In genomic region chr13:50744261-50744660, GRCh38 we compare ENCODE assay signal across 31 cellular contexts.
"Had no signal": no experiment of that assay in that cellular context is flagged by ENCODE, and none has a peak within 500 bp of the region (broad histone marks: within the 10 kb centered on the region; RNA-seq: fewer than 3 reads in every experiment).

No MANE protein-coding gene starts in this region.

- H3K27me3 ChIP-seq: adrenal gland, body of pancreas, colonic mucosa, esophagus muscularis mucosa, foreskin keratinocyte, gastrocnemius medialis had no signal

- H3K4me3 Mint-ChIP-seq: activated CD4-positive, alpha-beta memory T cell treated with anti-CD3 and anti-CD28 coated beads for 36 hours; activated CD4-positive, alpha-beta T cell treated with anti-CD3 and anti-CD28 coated beads for 36 hours; activated CD4-positive, alpha-beta T cell treated with anti-CD3 and anti-CD28 coated beads, Interleukin-2, amount 10 ng/mL, durations not matched to agents 24 days and 14 days; activated CD8-positive, alpha-beta memory T cell treated with anti-CD3 and anti-CD28 coated beads, Interleukin-2, amount 10 ng/mL, durations not matched to agents 7 days and 5 days; activated CD8-positive, alpha-beta T cell treated with anti-CD3 and anti-CD28 coated beads, Interleukin-2, amount 10 ng/mL, durations not matched to agents 7 days and 5 days; activated naive CD4-positive, alpha-beta T cell treated with anti-CD3 and anti-CD28 coated beads for 36 hours; activated naive CD4-positive, alpha-beta T cell treated with anti-CD3 and anti-CD28 coated beads, Interleukin-2, amount 50 U/mL, for 24 hours; activated naive CD8-positive, alpha-beta T cell treated with anti-CD3 and anti-CD28 coated beads for 36 hours; activated naive CD8-positive, alpha-beta T cell treated with anti-CD3 and anti-CD28 coated beads, Interleukin-2, amount 50 U/mL, for 24 hours; activated T-helper 1 cell treated with anti-CD3 and anti-CD28 coated beads, Interleukin-12 subunit alpha, Interleukin-12 subunit beta, Interleukin-2, Interleukin-4 antibody, amounts not matched to agents 30 ng/mL and 10 ng/mL and 1 ng/mL, durations not matched to agents 14 hours and 24 hours and 36 hours; endodermal cell had no signal

- H3K27ac Mint-ChIP-seq: activated CD4-positive, alpha-beta memory T cell treated with anti-CD3 and anti-CD28 coated beads for 36 hours; activated CD4-positive, alpha-beta T cell treated with anti-CD3 and anti-CD28 coated beads for 36 hours; activated CD4-positive, alpha-beta T cell treated with anti-CD3 and anti-CD28 coated beads, Interleukin-2, amount 10 ng/mL, durations not matched to agents 24 days and 14 days; activated CD8-positive, alpha-beta memory T cell treated with anti-CD3 and anti-CD28 coated beads, Interleukin-2, amount 10 ng/mL, durations not matched to agents 7 days and 5 days; activated CD8-positive, alpha-beta T cell treated with anti-CD3 and anti-CD28 coated beads, Interleukin-2, amount 10 ng/mL, durations not matched to agents 7 days and 5 days; activated naive CD4-positive, alpha-beta T cell treated with anti-CD3 and anti-CD28 coated beads for 36 hours; activated naive CD4-positive, alpha-beta T cell treated with anti-CD3 and anti-CD28 coated beads, Interleukin-2, amount 50 U/mL, for 24 hours; activated naive CD8-positive, alpha-beta T cell treated with anti-CD3 and anti-CD28 coated beads for 36 hours; activated naive CD8-positive, alpha-beta T cell treated with anti-CD3 and anti-CD28 coated beads, Interleukin-2, amount 50 U/mL, for 24 hours; activated T-helper 1 cell treated with anti-CD3 and anti-CD28 coated beads, Interleukin-12 subunit alpha, Interleukin-12 subunit beta, Interleukin-2, Interleukin-4 antibody, amounts not matched to agents 30 ng/mL and 10 ng/mL and 1 ng/mL, durations not matched to agents 14 hours and 24 hours and 36 hours; activated T-helper 2 cell treated with anti-CD3 and anti-CD28 coated beads, Interferon-gamma antibody, Interleukin-2, Interleukin-4, amounts not matched to agents 10 μg/mL and 5 μg/mL and 100 μg/mL, durations not matched to agents 14 hours and 24 hours and 36 hours; endodermal cell had no signal

- DNase-seq: activated CD4-positive, alpha-beta memory T cell treated with anti-CD3 and anti-CD28 coated beads for 36 hours; activated CD4-positive, alpha-beta T cell treated with anti-CD3 and anti-CD28 coated beads for 36 hours; activated CD4-positive, alpha-beta T cell treated with anti-CD3 and anti-CD28 coated beads, Interleukin-2, amount 10 ng/mL, durations not matched to agents 24 days and 14 days; activated CD4-positive, CD25-positive, alpha-beta regulatory T cell; activated CD4-positive, CD25-positive, alpha-beta regulatory T cell treated with anti-CD3 and anti-CD28 coated beads, Interleukin-2, amount 50 U/mL, for 72 hours; activated CD8-positive, alpha-beta memory T cell treated with anti-CD3 and anti-CD28 coated beads, Interleukin-2, amount 10 ng/mL, durations not matched to agents 7 days and 5 days; activated CD8-positive, alpha-beta memory T cell treated with anti-CD3 and anti-CD28 coated beads, Interleukin-2, amount 50 U/mL, for 4 hours; activated CD8-positive, alpha-beta T cell treated with anti-CD3 and anti-CD28 coated beads, Interleukin-2, amount 10 ng/mL, durations not matched to agents 7 days and 5 days; activated effector memory CD4-positive, alpha-beta T cell treated with anti-CD3 and anti-CD28 coated beads, Interleukin-2, amount 50 U/mL, for 16 hours; activated naive CD4-positive, alpha-beta T cell treated with anti-CD3 and anti-CD28 coated beads for 36 hours; activated naive CD8-positive, alpha-beta T cell treated with anti-CD3 and anti-CD28 coated beads for 36 hours; activated naive CD8-positive, alpha-beta T cell treated with anti-CD3 and anti-CD28 coated beads, Interleukin-2, amount 50 U/mL, for 24 hours; activated T-cell treated with anti-CD3 and anti-CD28 coated beads, Interleukin-2, amount 50 U/mL, for 1 hour; activated T-cell treated with anti-CD3 and anti-CD28 coated beads, Interleukin-2, amount 50 U/mL, for 48 hours; adrenal gland; amygdala; aorta; body of pancreas; caudate nucleus; colonic mucosa; effector CD8-positive, alpha-beta T cell; endodermal cell; erythroblast; foreskin keratinocyte; gastrocnemius medialis; glutamatergic neuron; T-helper 2 cell had no signal

- H3K4me1 Mint-ChIP-seq: activated CD4-positive, alpha-beta T cell treated with anti-CD3 and anti-CD28 coated beads, Interleukin-2, amount 10 ng/mL, durations not matched to agents 24 days and 14 days; activated naive CD4-positive, alpha-beta T cell treated with anti-CD3 and anti-CD28 coated beads, Interleukin-2, amount 50 U/mL, for 24 hours had no signal

- H3K4me1 ChIP-seq: adrenal gland, body of pancreas, colonic mucosa, esophagus muscularis mucosa, foreskin keratinocyte, gastrocnemius medialis had no signal

- H3K36me3 Mint-ChIP-seq: activated CD4-positive, alpha-beta memory T cell treated with anti-CD3 and anti-CD28 coated beads for 36 hours; activated naive CD4-positive, alpha-beta T cell treated with anti-CD3 and anti-CD28 coated beads, Interleukin-2, amount 50 U/mL, for 24 hours; activated naive CD8-positive, alpha-beta T cell treated with anti-CD3 and anti-CD28 coated beads for 36 hours had no signal

- H3K9me3 ChIP-seq: adrenal gland, body of pancreas, colonic mucosa, esophagus muscularis mucosa, gastrocnemius medialis had no signal

- ATAC-seq: activated CD4-positive, alpha-beta T cell treated with anti-CD3 and anti-CD28 coated beads for 36 hours; activated CD8-positive, alpha-beta memory T cell treated with anti-CD3 and anti-CD28 coated beads, Interleukin-2, amount 10 ng/mL, durations not matched to agents 7 days and 5 days; activated CD8-positive, alpha-beta T cell treated with anti-CD3 and anti-CD28 coated beads, Interleukin-2, amount 10 ng/mL, durations not matched to agents 7 days and 5 days; activated naive CD8-positive, alpha-beta T cell treated with anti-CD3 and anti-CD28 coated beads, Interleukin-2, amount 50 U/mL, for 24 hours; body of pancreas; foreskin keratinocyte; gastrocnemius medialis had no signal

- H3K4me3 ChIP-seq: adrenal gland, body of pancreas, colonic mucosa, esophagus muscularis mucosa, gastrocnemius medialis had no signal

- H3K9me3 Mint-ChIP-seq: activated CD4-positive, alpha-beta T cell treated with anti-CD3 and anti-CD28 coated beads, Interleukin-2, amount 10 ng/mL, durations not matched to agents 24 days and 14 days; activated naive CD4-positive, alpha-beta T cell treated with anti-CD3 and anti-CD28 coated beads for 36 hours; activated naive CD4-positive, alpha-beta T cell treated with anti-CD3 and anti-CD28 coated beads, Interleukin-2, amount 50 U/mL, for 24 hours; activated naive CD8-positive, alpha-beta T cell treated with anti-CD3 and anti-CD28 coated beads, Interleukin-2, amount 50 U/mL, for 24 hours; activated T-helper 2 cell treated with anti-CD3 and anti-CD28 coated beads, Interferon-gamma antibody, Interleukin-2, Interleukin-4, amounts not matched to agents 10 μg/mL and 5 μg/mL and 100 μg/mL, durations not matched to agents 14 hours and 24 hours and 36 hours; endodermal cell had no signal

- H3K27ac ChIP-seq: adrenal gland, body of pancreas, colonic mucosa, esophagus muscularis mucosa, foreskin keratinocyte, gastrocnemius medialis had no signal

- H3K27me3 Mint-ChIP-seq: activated CD4-positive, alpha-beta memory T cell treated with anti-CD3 and anti-CD28 coated beads for 36 hours; activated CD4-positive, alpha-beta T cell treated with anti-CD3 and anti-CD28 coated beads for 36 hours; activated naive CD4-positive, alpha-beta T cell treated with anti-CD3 and anti-CD28 coated beads, Interleukin-2, amount 50 U/mL, for 24 hours; activated naive CD8-positive, alpha-beta T cell treated with anti-CD3 and anti-CD28 coated beads for 36 hours; activated naive CD8-positive, alpha-beta T cell treated with anti-CD3 and anti-CD28 coated beads, Interleukin-2, amount 50 U/mL, for 24 hours had no signal

- H3K36me3 ChIP-seq: adrenal gland, colonic mucosa, esophagus muscularis mucosa, gastrocnemius medialis had no signal
